In the genomic region with DNA sequence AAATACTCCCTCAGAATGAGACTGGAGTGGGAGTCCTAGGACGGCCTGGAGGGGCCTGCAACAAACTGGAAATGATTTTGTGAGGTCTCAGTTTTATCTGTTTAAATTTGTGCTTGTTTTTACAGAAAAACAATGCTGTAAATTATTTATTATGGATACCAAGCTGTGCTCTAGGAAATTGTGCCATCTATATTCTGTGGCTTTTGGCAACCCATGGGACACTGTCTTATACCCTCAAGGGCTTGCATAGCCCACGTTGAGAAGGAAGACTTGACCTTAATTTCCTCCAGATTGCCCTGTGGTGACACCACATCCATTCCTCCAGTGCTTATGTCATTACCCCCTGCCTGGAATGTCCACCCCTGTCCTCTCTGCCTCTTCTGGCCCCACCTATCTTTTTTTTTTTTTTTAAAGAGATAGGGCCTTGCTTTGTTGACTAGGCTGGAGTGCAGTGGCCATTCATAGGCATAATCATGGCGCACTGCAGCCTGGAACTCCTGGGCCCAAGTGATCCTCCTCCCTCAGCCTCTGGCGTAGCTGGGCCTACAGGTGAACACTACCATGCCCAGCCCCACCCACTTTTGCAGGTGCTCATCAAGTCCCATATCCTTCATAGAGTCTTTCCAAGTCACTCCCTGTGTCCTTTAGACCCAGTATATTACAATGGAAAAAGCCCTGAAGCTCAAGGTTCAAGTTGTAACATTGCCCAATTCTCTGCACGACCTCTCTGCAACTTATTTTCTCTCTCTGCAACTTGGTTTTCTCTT, we compare ENCODE assay signal across 10 cellular contexts.
DNase-seq lines count a peak whose midpoint lies in the region; ATAC-seq, FAIRE-seq and TF ChIP-seq lines count a peak whose summit lies in the region.
"Had no signal": no experiment of that assay in that cellular context is flagged by ENCODE, and none has a peak within 500 bp of the region (broad histone marks: within the 10 kb centered on the region; RNA-seq: fewer than 3 reads in every experiment).

No MANE protein-coding gene starts in this region.

- TF ChIP-seq POLR2A in H54 (IDR thresholded peaks at IDR 0.05; ENCODE audit: low read depth, low read length) (no peak), heart left ventricle (IDR thresholded peaks at IDR 0.05) (no peak)

- ATAC-seq in heart left ventricle (peak; percentile 68 to 89 (median 79)), HG03095 (IDR thresholded peaks at IDR 0.05; ENCODE audit: unreplicated experiment) (no peak), GM21447 (IDR thresholded peaks at IDR 0.05; ENCODE audit: unreplicated experiment) (no peak)

- H3K27ac ChIP-seq in heart left ventricle = peak overlapping the region in 8 of 12 donors; percentile 12 to 67 (median 38)

- no peak for TF ChIP-seq CTCF in heart left ventricle (IDR thresholded peaks at IDR 0.05)

- no peaks in the 10 kb centered on the region for H3K27me3 Mint-ChIP-seq in T-helper 2 cell treated with Interferon-gamma antibody and Interleukin-4, amounts not matched to agents 5 μg/mL and 100 μg/mL, for 36 hours (ENCODE audit: low read depth)

- peaks cover 5% of the 10 kb centered on the region for H3K4me1 Mint-ChIP-seq in T-helper 2 cell treated with Interferon-gamma antibody and Interleukin-4, amounts not matched to agents 5 μg/mL and 100 μg/mL, for 36 hours (ENCODE audit: low read depth)
- H3K4me1 Mint-ChIP-seq: IgD-negative memory B cell had no signal

- DNase-seq in H54 (ENCODE audit: insufficient read length, low spot score) (peak; percentile 68), SK-MEL-5 (ENCODE audit: low read depth, low spot score) (peak; percentile 65), heart left ventricle (no peak), renal cortical epithelial cell (ENCODE audit: low read depth) (peak; percentile 83)
- DNase-seq in T-helper 2 cell treated with Interferon-gamma antibody and Interleukin-4, amounts not matched to agents 5 μg/mL and 100 μg/mL, for 36 hours (ENCODE audit: low spot score) = no peak
- no peak for DNase-seq in stimulated activated CD4-positive, alpha-beta T cell treated with anti-CD3 and anti-CD28 coated beads, Interleukin-1b, Interleukin-23, amount 100 ng/mL, for 48 hours

- H3K9me3 Mint-ChIP-seq in T-helper 2 cell treated with Interferon-gamma antibody and Interleukin-4, amounts not matched to agents 5 μg/mL and 100 μg/mL, for 36 hours = no peaks in the 10 kb centered on the region
- H3K9me3 Mint-ChIP-seq: IgD-negative memory B cell had no signal

- H3K4me3 ChIP-seq in heart left ventricle = no peak overlapping the region

- intact Hi-C loops in heart left ventricle (cut with DNase I) = loop anchor here in 1 of 10 donors (5.0 kb wide), 1 partner anchor 195 kb away; no protein-coding TSS in a partner anchor

- H3K36me3 ChIP-seq in heart left ventricle = no peaks in the 10 kb centered on the region

- in situ Hi-C loops in SK-MEL-5 (cut with HindIII; ENCODE audit: low pct_unique_long_range_greater_than_20kb, low sequenced_read_pairs) = no loop called here

- no peaks in the 10 kb centered on the region for H3K36me3 Mint-ChIP-seq in T-helper 2 cell treated with Interferon-gamma antibody and Interleukin-4, amounts not matched to agents 5 μg/mL and 100 μg/mL, for 36 hours (ENCODE audit: low read depth)
- H3K36me3 Mint-ChIP-seq: IgD-negative memory B cell had no signal

- peaks cover 0 to 17% (median under 1%) of the 10 kb centered on the region in 12 donors for H3K4me1 ChIP-seq in heart left ventricle

- H3K27me3 ChIP-seq in heart left ventricle = no peaks in the 10 kb centered on the region

- peak; percentile 95 for FAIRE-seq in H54 (lab: Jason Lieb, UNC)
- FAIRE-seq: frontal cortex had no signal

- no peak overlapping the region for H3K27ac Mint-ChIP-seq in T-helper 2 cell treated with Interferon-gamma antibody and Interleukin-4, amounts not matched to agents 5 μg/mL and 100 μg/mL, for 36 hours
- H3K27ac Mint-ChIP-seq: IgD-negative memory B cell had no signal

- no peaks in the 10 kb centered on the region for H3K9me3 ChIP-seq in heart left ventricle

- H3K4me3 Mint-ChIP-seq in T-helper 2 cell treated with Interferon-gamma antibody and Interleukin-4, amounts not matched to agents 5 μg/mL and 100 μg/mL, for 36 hours = no peak overlapping the region
- H3K4me3 Mint-ChIP-seq: IgD-negative memory B cell had no signal

- WGBS in heart left ventricle, 4 donors = 51 to 64% (median 54%) methylated on average over 5 of the region's 5 CpGs

Comparison
In these comparisons a context has a peak if more than half of its experiments do, and no peak if none do; other contexts are left out.
1. DNase-seq: peak in H54 (single experiment), SK-MEL-5 (single experiment) and renal cortical epithelial cell (single experiment); none in heart left ventricle (0 of 5), T-helper 2 cell treated with Interferon-gamma antibody and Interleukin-4, amounts not matched to agents 5 μg/mL and 100 μg/mL, for 36 hours (single experiment) and stimulated activated CD4-positive, alpha-beta T cell treated with anti-CD3 and anti-CD28 coated beads, Interleukin-1b, Interleukin-23, amount 100 ng/mL, for 48 hours (single experiment).
2. ATAC-seq: peak in heart left ventricle (4 of 4); none in HG03095 (single experiment) and GM21447 (single experiment).